Comparison of ENCODE assay signal across 30 cellular contexts in genomic region chr5:18533137-18533536, GRCh38.
"Had no signal": no experiment of that assay in that cellular context is flagged by ENCODE, and none has a peak within 500 bp of the region (broad histone marks: within the 10 kb centered on the region; RNA-seq: fewer than 3 reads in every experiment).

No MANE protein-coding gene starts in this region.

- H3K27me3 Mint-ChIP-seq: activated CD8-positive, alpha-beta T cell treated with anti-CD3 and anti-CD28 coated beads for 36 hours; activated naive CD8-positive, alpha-beta T cell treated with anti-CD3 and anti-CD28 coated beads for 36 hours; activated T-helper 17 cell treated with anti-CD3 and anti-CD28 coated beads, Interleukin-2, amount 50 U/mL, for 72 hours; central memory CD8-positive, alpha-beta T cell had no signal

- H3K4me1 Mint-ChIP-seq: activated naive CD8-positive, alpha-beta T cell treated with anti-CD3 and anti-CD28 coated beads for 36 hours; activated T-helper 17 cell treated with anti-CD3 and anti-CD28 coated beads, Interleukin-2, amount 50 U/mL, for 72 hours; central memory CD8-positive, alpha-beta T cell had no signal

- H3K27ac ChIP-seq: ascending aorta, cardiac muscle cell, KMS-11, RWPE1 had no signal

- H3K4me2 ChIP-seq: KMS-11 had no signal

- H3K27ac Mint-ChIP-seq: activated CD8-positive, alpha-beta T cell treated with anti-CD3 and anti-CD28 coated beads for 36 hours; activated naive CD8-positive, alpha-beta T cell treated with anti-CD3 and anti-CD28 coated beads for 36 hours; activated T-cell treated with anti-CD3 and anti-CD28 coated beads, Interleukin-2, amount 50 U/mL, for 72 hours; activated T-helper 17 cell treated with anti-CD3 and anti-CD28 coated beads, Interleukin-2, amount 50 U/mL, for 72 hours had no signal

- H3K9me3 ChIP-seq: ascending aorta had no signal

- DNase-seq: activated CD4-positive, alpha-beta T cell treated with anti-CD3 and anti-CD28 coated beads for 4 hours; activated CD4-positive, alpha-beta T cell treated with anti-CD3 and anti-CD28 coated beads, Interleukin-2, amount 50 U/mL, for 1 hour; activated CD8-positive, alpha-beta T cell treated with anti-CD3 and anti-CD28 coated beads for 36 hours; activated effector memory CD4-positive, alpha-beta T cell treated with anti-CD3 and anti-CD28 coated beads, Interleukin-2, amount 50 U/mL, for 16 hours; activated naive CD4-positive, alpha-beta T cell; activated naive CD4-positive, alpha-beta T cell treated with anti-CD3 and anti-CD28 coated beads, Interleukin-2, amount 50 U/mL, for 16 hours; activated naive CD8-positive, alpha-beta T cell treated with anti-CD3 and anti-CD28 coated beads for 36 hours; activated T-cell treated with anti-CD3 and anti-CD28 coated beads, Interleukin-2, amount 50 U/mL, for 1 hour; activated T-cell treated with anti-CD3 and anti-CD28 coated beads, Interleukin-2, amount 50 U/mL, for 72 hours; amniotic stem cell; MM.1S; MV-4-11; NCI-H1092; NCI-H1436 treated with DMSO at 0.1 percent for 48 hours; NCI-H1694 treated with DMSO at 0.1 percent for 48 hours; NCI-H2029; NCI-H510A; NCI-H526; NCI-H748 treated with DMSO at 0.1 percent for 48 hours; NK-92 treated with Interleukin-12 subunit alpha and Interleukin-12 subunit beta, amount 100 ng/mL, for 24 hours; PC-3; Right ventricle myocardium superior; T1000 had no signal

- H3K36me3 Mint-ChIP-seq: activated naive CD8-positive, alpha-beta T cell treated with anti-CD3 and anti-CD28 coated beads for 36 hours had no signal

- H3K4me3 Mint-ChIP-seq: activated CD8-positive, alpha-beta T cell treated with anti-CD3 and anti-CD28 coated beads for 36 hours; activated naive CD8-positive, alpha-beta T cell treated with anti-CD3 and anti-CD28 coated beads for 36 hours; activated T-cell treated with anti-CD3 and anti-CD28 coated beads, Interleukin-2, amount 50 U/mL, for 72 hours; activated T-helper 17 cell treated with anti-CD3 and anti-CD28 coated beads, Interleukin-2, amount 50 U/mL, for 72 hours; central memory CD8-positive, alpha-beta T cell had no signal

- H3K27me3 ChIP-seq: ascending aorta, cardiac muscle cell had no signal

- H3K9me3 Mint-ChIP-seq: activated naive CD8-positive, alpha-beta T cell treated with anti-CD3 and anti-CD28 coated beads for 36 hours; activated T-helper 17 cell treated with anti-CD3 and anti-CD28 coated beads, Interleukin-2, amount 50 U/mL, for 72 hours; central memory CD8-positive, alpha-beta T cell had no signal

- ATAC-seq: activated CD4-positive, CD25-positive, alpha-beta regulatory T cell treated with anti-CD3 and anti-CD28 coated beads, Interleukin-2, amount 50 U/mL, for 24 hours; activated CD8-positive, alpha-beta T cell treated with anti-CD3 and anti-CD28 coated beads for 36 hours; activated T-cell treated with anti-CD3 and anti-CD28 coated beads, Interleukin-2, amount 50 U/mL, for 72 hours; activated T-helper 17 cell treated with anti-CD3 and anti-CD28 coated beads, Interleukin-2, amount 50 U/mL, for 72 hours; PC-3 had no signal

- H3K4me3 ChIP-seq: ascending aorta, cardiac muscle cell had no signal

- H3K36me3 ChIP-seq: ascending aorta, cardiac muscle cell had no signal

- H3K4me1 ChIP-seq: ascending aorta had no signal
